1 cellular context compared by ENCODE assay signal in the genomic region with DNA sequence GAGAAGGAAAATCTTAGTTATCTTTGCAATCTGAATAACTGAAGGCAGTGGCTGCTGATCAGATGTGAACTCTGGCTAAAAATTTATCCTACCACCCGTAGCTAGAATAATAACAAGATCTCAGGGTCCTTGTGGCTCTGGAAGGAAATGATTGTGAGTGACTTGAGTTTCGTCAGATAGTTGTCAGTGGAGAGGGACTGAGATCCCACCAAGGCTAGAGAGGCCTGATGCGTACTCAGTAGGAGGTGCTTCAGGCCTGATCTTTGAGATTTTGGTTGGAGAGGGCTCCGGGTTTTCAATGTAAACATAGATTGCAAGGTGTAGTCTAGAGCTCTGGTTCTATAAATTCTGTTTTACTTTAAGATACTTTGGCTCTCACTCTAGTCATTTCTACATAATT.
TF ChIP-seq lines count a peak whose summit lies in the region.

No MANE protein-coding gene starts in this region.

TF ChIP-seq in SK-N-SH treated with all-trans-retinoic acid at 6 μM for 48 hours, 23 proteins besides CTCF, POLR2A, EP300 and RAD21 (continued from another document):
- TF ChIP-seq TCF4 (CRISPR knock-in tag; IDR thresholded peaks at IDR 0.05; ENCODE audit: borderline replicate concordance) = no peak
- no peak for TF ChIP-seq TOX (CRISPR knock-in tag; IDR thresholded peaks at IDR 0.05; ENCODE audit: borderline replicate concordance)
- no peak for TF ChIP-seq ZNF8 (CRISPR knock-in tag; IDR thresholded peaks at IDR 0.05)
- TF ChIP-seq, protein P1, sequence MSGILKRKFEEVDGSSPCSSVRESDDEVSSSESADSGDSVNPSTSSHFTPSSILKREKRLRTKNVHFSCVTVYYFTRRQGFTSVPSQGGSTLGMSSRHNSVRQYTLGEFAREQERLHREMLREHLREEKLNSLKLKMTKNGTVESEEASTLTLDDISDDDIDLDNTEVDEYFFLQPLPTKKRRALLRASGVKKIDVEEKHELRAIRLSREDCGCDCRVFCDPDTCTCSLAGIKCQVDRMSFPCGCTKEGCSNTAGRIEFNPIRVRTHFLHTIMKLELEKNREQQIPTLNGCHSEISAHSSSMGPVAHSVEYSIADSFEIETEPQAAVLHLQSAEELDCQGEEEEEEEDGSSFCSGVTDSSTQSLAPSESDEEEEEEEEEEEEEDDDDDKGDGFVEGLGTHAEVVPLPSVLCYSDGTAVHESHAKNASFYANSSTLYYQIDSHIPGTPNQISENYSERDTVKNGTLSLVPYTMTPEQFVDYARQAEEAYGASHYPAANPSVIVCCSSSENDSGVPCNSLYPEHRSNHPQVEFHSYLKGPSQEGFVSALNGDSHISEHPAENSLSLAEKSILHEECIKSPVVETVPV (CRISPR knock-in tag; IDR thresholded peaks at IDR 0.05) = no peak
- no peak for TF ChIP-seq ARNTL (CRISPR knock-in tag; IDR thresholded peaks at IDR 0.05; ENCODE audit: borderline replicate concordance, low read depth)
- TF ChIP-seq, protein P2, sequence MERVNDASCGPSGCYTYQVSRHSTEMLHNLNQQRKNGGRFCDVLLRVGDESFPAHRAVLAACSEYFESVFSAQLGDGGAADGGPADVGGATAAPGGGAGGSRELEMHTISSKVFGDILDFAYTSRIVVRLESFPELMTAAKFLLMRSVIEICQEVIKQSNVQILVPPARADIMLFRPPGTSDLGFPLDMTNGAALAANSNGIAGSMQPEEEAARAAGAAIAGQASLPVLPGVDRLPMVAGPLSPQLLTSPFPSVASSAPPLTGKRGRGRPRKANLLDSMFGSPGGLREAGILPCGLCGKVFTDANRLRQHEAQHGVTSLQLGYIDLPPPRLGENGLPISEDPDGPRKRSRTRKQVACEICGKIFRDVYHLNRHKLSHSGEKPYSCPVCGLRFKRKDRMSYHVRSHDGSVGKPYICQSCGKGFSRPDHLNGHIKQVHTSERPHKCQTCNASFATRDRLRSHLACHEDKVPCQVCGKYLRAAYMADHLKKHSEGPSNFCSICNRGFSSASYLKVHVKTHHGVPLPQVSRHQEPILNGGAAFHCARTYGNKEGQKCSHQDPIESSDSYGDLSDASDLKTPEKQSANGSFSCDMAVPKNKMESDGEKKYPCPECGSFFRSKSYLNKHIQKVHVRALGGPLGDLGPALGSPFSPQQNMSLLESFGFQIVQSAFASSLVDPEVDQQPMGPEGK (CRISPR knock-in tag; IDR thresholded peaks at IDR 0.05; ENCODE audit: borderline replicate concordance) = no peak
- TF ChIP-seq, protein P3, sequence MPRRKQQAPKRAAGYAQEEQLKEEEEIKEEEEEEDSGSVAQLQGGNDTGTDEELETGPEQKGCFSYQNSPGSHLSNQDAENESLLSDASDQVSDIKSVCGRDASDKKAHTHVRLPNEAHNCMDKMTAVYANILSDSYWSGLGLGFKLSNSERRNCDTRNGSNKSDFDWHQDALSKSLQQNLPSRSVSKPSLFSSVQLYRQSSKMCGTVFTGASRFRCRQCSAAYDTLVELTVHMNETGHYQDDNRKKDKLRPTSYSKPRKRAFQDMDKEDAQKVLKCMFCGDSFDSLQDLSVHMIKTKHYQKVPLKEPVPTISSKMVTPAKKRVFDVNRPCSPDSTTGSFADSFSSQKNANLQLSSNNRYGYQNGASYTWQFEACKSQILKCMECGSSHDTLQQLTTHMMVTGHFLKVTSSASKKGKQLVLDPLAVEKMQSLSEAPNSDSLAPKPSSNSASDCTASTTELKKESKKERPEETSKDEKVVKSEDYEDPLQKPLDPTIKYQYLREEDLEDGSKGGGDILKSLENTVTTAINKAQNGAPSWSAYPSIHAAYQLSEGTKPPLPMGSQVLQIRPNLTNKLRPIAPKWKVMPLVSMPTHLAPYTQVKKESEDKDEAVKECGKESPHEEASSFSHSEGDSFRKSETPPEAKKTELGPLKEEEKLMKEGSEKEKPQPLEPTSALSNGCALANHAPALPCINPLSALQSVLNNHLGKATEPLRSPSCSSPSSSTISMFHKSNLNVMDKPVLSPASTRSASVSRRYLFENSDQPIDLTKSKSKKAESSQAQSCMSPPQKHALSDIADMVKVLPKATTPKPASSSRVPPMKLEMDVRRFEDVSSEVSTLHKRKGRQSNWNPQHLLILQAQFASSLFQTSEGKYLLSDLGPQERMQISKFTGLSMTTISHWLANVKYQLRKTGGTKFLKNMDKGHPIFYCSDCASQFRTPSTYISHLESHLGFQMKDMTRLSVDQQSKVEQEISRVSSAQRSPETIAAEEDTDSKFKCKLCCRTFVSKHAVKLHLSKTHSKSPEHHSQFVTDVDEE (CRISPR knock-in tag; IDR thresholded peaks at IDR 0.05) = no peak
- no peak for TF ChIP-seq ESRRG (CRISPR knock-in tag; IDR thresholded peaks at IDR 0.05)
- no peak for TF ChIP-seq ZC3H10 (CRISPR knock-in tag; IDR thresholded peaks at IDR 0.05)
- TF ChIP-seq ZNF565 (CRISPR knock-in tag; conservative IDR thresholded peaks at IDR 0.05; ENCODE audit: low read depth) = no peak
- TF ChIP-seq BACH2 (CRISPR knock-in tag; IDR thresholded peaks at IDR 0.05; ENCODE audit: borderline replicate concordance) = no peak
- no peak for TF ChIP-seq ZNF70 (CRISPR knock-in tag; IDR thresholded peaks at IDR 0.05)
